In the genomic region with DNA sequence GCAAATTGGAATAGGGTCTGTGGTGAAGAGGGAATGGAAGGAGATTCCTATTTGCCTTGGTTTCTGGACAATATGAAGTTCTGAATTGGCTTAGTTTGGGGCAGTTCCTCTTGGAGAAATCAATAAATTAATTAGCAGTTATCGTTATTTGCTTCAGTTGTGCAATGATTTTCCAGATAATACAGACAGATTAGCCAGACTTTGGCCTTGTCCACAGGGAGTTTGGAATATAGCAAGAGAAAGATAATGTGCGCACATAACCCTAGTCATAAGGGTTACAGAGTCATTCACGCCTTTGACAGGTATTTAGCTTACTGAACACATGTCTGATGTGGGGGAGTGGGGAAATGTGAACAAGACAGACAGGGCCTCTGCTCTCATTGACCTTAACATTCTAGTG, we compare ENCODE assay signal across 8 cellular contexts. TPM values are rescaled to one million over a fixed set of nuclear protein-coding genes. Genes with fewer than 3 reads are reported as not detected.
DNase-seq lines count a peak whose midpoint lies in the region; ATAC-seq, FAIRE-seq and TF ChIP-seq lines count a peak whose summit lies in the region.

No MANE protein-coding gene starts in this region.

- CTCF ChIA-PET in K562 (lab: Yijun Ruan, JAX; ENCODE audit: low intra/inter-chr PET ratio) = no interaction called here

- H3K27me3 ChIP-seq in heart right ventricle = no peaks in the 10 kb centered on the region
- H3K27me3 ChIP-seq in K562 (ENCODE audit: control insufficient read depth in 2 of 2, insufficient read depth in 2 of 2, low read length in 2 of 2) = no peaks in the 10 kb centered on the region
- H3K27me3 ChIP-seq in uterus = no peaks in the 10 kb centered on the region

- no peaks in the 10 kb centered on the region for H3K9me3 ChIP-seq in heart right ventricle
- no peaks in the 10 kb centered on the region for H3K9me3 ChIP-seq in K562 (replicated peaks; ENCODE audit: control insufficient read depth, insufficient read depth, low read depth, low read length)
- H3K9me3 ChIP-seq in mesodermal cell (ENCODE audit: control insufficient read depth, low read length) = no peaks in the 10 kb centered on the region
- no peaks in the 10 kb centered on the region for H3K9me3 ChIP-seq in uterus

- intact Hi-C loops in heart right ventricle (cut with DNase I) (loop anchor here in 1 of 10 donors (2.0 kb wide), 1 partner anchor 63 kb away; no protein-coding TSS in a partner anchor), left ventricle myocardium superior (cut with micrococcal nuclease) (no loop called here), K562 (cut with micrococcal nuclease) (no loop called here), uterus (cut with DNase I; ENCODE audit: low total_unique reads) (no loop called here)

- POLR2A ChIA-PET in K562 (lab: Yijun Ruan, JAX) = interaction anchor here (0.6 kb wide), 1 partner anchor 675 kb away, joined by 4 read pairs; no protein-coding TSS in a partner anchor

- no peak for TF ChIP-seq CTCF in heart right ventricle (IDR thresholded peaks at IDR 0.05)
- TF ChIP-seq CTCF in K562 (IDR thresholded peaks at IDR 0.05 in 2 of 3, conservative IDR thresholded peaks at IDR 0.05 in 1 of 3; ENCODE audit: insufficient read depth in 2 of 3, low read depth in 1 of 3, low read length in 3 of 3) = no peak
- TF ChIP-seq CTCF in uterus (IDR thresholded peaks at IDR 0.05) = no peak

- H4K20me1 ChIP-seq in K562 (replicated peaks; ENCODE audit: control insufficient read depth, insufficient read depth, low read length) = no peaks in the 10 kb centered on the region

- peak overlapping the region; percentile 68 to 100 (median 96) for H3K4me3 ChIP-seq in heart right ventricle
- H3K4me3 ChIP-seq in K562 = peak overlapping the region; percentile 83
- peak overlapping the region; percentile 85 for H3K4me3 ChIP-seq in mesodermal cell (ENCODE audit: extremely low read depth, insufficient read depth, low read length, poor library complexity, severe bottlenecking)
- peak overlapping the region; percentile 70 to 98 for H3K4me3 ChIP-seq in uterus

- peak overlapping the region; percentile 92 to 98; a peak in 3 of 4 replicates for H3K9ac ChIP-seq in K562 (ENCODE audit: insufficient read depth in 1 of 2, low read depth in 2 of 2, low read length in 2 of 2)

- H3K79me2 ChIP-seq in K562 (ENCODE audit: control insufficient read depth, insufficient read depth, low read length) = peaks cover 32% of the 10 kb centered on the region

- H3K9me1 ChIP-seq in K562 (ENCODE audit: control insufficient read depth, insufficient read depth, low read length) = no peaks in the 10 kb centered on the region

- H3K4me1 ChIP-seq in heart right ventricle (peaks cover 6 to 35% (median 29%) of the 10 kb centered on the region in 9 donors), K562 (replicated peaks in 1 of 2; ENCODE audit: control insufficient read depth in 2 of 2, insufficient read depth in 2 of 2, low read length in 2 of 2) (peaks cover 12 to 14% of the 10 kb centered on the region in 2 experiments; a peak in 4 of 5 replicates), mesodermal cell (ENCODE audit: control insufficient read depth, insufficient read depth, low read length, poor library complexity, severe bottlenecking) (peaks cover 9% of the 10 kb centered on the region), uterus (peaks cover 0 to 11% of the 10 kb centered on the region in 2 donors)

- H2AFZ ChIP-seq in K562 (ENCODE audit: low read depth, low read length) = no peak overlapping the region

- H3K4me2 ChIP-seq in K562 (ENCODE audit: insufficient read depth, low read length) = peak overlapping the region; percentile 88

- no peak for DNase-seq in heart right ventricle
- DNase-seq in left ventricle myocardium superior = no peak
- DNase-seq in K562 (ENCODE audit: extremely low read depth in 1 of 4, low spot score in 3 of 4) = peak in 2 of 4 experiments; percentile 28 to 32
- DNase-seq in uterus = no peak
- DNase-seq in NCI-H1694 treated with DMSO at 0.1 percent for 48 hours (lab: John Stamatoyannopoulos, UW) = no peak

- 59 to 62% methylated on average over 3 of the region's 3 CpGs for WGBS in heart right ventricle, 2 donors
- 8% methylated on average over 3 of the region's 3 CpGs for WGBS in K562 (ENCODE audit: insufficient coverage, low coverage, missing lambda C conversion rate)
- WGBS in mesodermal cell (ENCODE audit: insufficient coverage in 2 of 2), 2 experiments = 93 to 100% methylated on average over 2 of the region's 3 CpGs

- no peaks in the 10 kb centered on the region for H3K36me3 ChIP-seq in heart right ventricle
- H3K36me3 ChIP-seq in K562 (ENCODE audit: control insufficient read depth, insufficient read depth, low read length) = no peaks in the 10 kb centered on the region
- no peaks in the 10 kb centered on the region for H3K36me3 ChIP-seq in mesodermal cell (ENCODE audit: control insufficient read depth, insufficient read depth, low read length)
- H3K36me3 ChIP-seq in uterus = no peaks in the 10 kb centered on the region

- H3K27ac ChIP-seq in heart right ventricle (peak overlapping the region in 3 of 10 donors; percentile 84 to 96 (median 88)), K562 (ENCODE audit: extremely low read depth, low read depth, low read length) (no peak overlapping the region), mesodermal cell (ENCODE audit: low read depth, low read length, severe bottlenecking) (no peak overlapping the region), uterus (peak overlapping the region in 1 of 2 donors; percentile 77)

- no peak for TF ChIP-seq POLR2A in K562 (conservative IDR thresholded peaks at IDR 0.05)
- TF ChIP-seq POLR2A in uterus (IDR thresholded peaks at IDR 0.05) = no peak

- FAIRE-seq in K562 (lab: Jason Lieb, UNC) = no peak

- in situ Hi-C loops in K562 (cut with MboI) = no loop called here

- no peak for TF ChIP-seq EP300 in K562 (IDR thresholded peaks at IDR 0.05; ENCODE audit: low read length)

- no peak for TF ChIP-seq RAD21 in K562 (CRISPR knock-in tag; conservative IDR thresholded peaks at IDR 0.05 in 1 of 2, IDR thresholded peaks at IDR 0.05 in 1 of 2)

- ATAC-seq in heart right ventricle (no peak), left ventricle myocardium superior (no peak), K562 (no peak; the same call in 2 of the 3 replicates), GM18861 (IDR thresholded peaks at IDR 0.05; ENCODE audit: unreplicated experiment) (no peak), GM21423 (IDR thresholded peaks at IDR 0.05; ENCODE audit: unreplicated experiment) (no peak)

- BruUV-seq in K562 (replicated peaks; lab: Mats Ljungman, UMichigan) = no TSS peak

TF ChIP-seq in K562, 482 proteins besides CTCF, POLR2A, EP300 and RAD21 (continues in another document):
- TF ChIP-seq ATF3 (IDR thresholded peaks at IDR 0.05) (no peak), ATF3 (CRISPR knock-in tag; conservative IDR thresholded peaks at IDR 0.05) (no peak), FOXP1 (CRISPR knock-in tag; IDR thresholded peaks at IDR 0.05) (no peak), MNT (conservative IDR thresholded peaks at IDR 0.05) (peak in 1 of 2 experiments; percentile 46; a peak in 1 of 4 replicates), ZNF23 (CRISPR knock-in tag; IDR thresholded peaks at IDR 0.05) (no peak)

RNA-seq across cellular contexts. Expression of gene ATRN, which starts 1.3 kb away (rescaled TPM):
- 10 to 100 TPM; 30.9 to 44.0 (median 38.6) TPM for total RNA-seq in heart right ventricle
- polyA plus RNA-seq in heart right ventricle = 1 to 10 TPM; 4.6 to 8.3 TPM
- 34.3 TPM for total RNA-seq in left ventricle myocardium superior
- 38.2 and 41.0 TPM in 2 replicates for total RNA-seq in K562 (2011; cell fraction: chromatin; rRNA removed; ENCODE audit: low replicate concordance)
- 31.8 and 33.4 TPM in 2 replicates for total RNA-seq in K562 (2011; cell fraction: nucleolus; rRNA removed)
- 36.1 and 38.3 TPM in 2 replicates for total RNA-seq in K562 (2011; cell fraction: nucleoplasm; rRNA removed)
- 5.7 and 6.7 TPM in 2 replicates for total RNA-seq in K562 (2014; rRNA removed)
- 7.6 and 8.5 TPM in 2 replicates for total RNA-seq in K562 (2014; rRNA removed; fragmentation: Illumina TruSeq; extraction: Trizol)
- 8.5 and 9.1 TPM in 2 replicates for total RNA-seq in K562 (2015; rRNA removed; fragmentation: Illumina TruSeq; extraction: Trizol)
- total RNA-seq in K562 (2021) = 10.3 and 11.8 TPM in 2 replicates
- 16.5 and 26.3 TPM in 2 replicates for polyA plus RNA-seq in K562 (2011; rRNA removed)
- polyA plus RNA-seq in K562 (2011; cell fraction: cytosol; rRNA removed) = 12.0 and 24.0 TPM in 2 replicates
- 14.1 and 23.7 TPM in 2 replicates for polyA plus RNA-seq in K562 (2011; cell fraction: nucleus; rRNA removed)
- polyA plus RNA-seq in K562 (2012) = 9.1 and 9.8 TPM in 2 replicates
- 10.2 and 10.6 TPM in 2 replicates for polyA plus RNA-seq in K562 (2014; fragmentation: Illumina TruSeq; extraction: Trizol)
- polyA plus RNA-seq in K562 (2014; fragmentation: Nextera tagmentation; extraction: Ambion mirVana) = 1 to 10 TPM in 1 of 2 experiments, under 1 TPM in 1; 0.69 to 1.6 TPM
- polyA plus RNA-seq in K562 (2014; rRNA removed) = 6.3 and 7.5 TPM in 2 replicates
- 52.2 and 72.7 TPM in 2 replicates for polyA minus RNA-seq in K562 (2011; rRNA and poly(A)+ RNA removed)
- 17.0 and 23.7 TPM in 2 replicates for polyA minus RNA-seq in K562 (2011; cell fraction: cytosol; rRNA and poly(A)+ RNA removed)
- 12.8 and 43.2 TPM in 2 replicates for polyA minus RNA-seq in K562 (2011; cell fraction: nucleus; rRNA and poly(A)+ RNA removed)
- polyA plus RNA-seq in mesodermal cell (2013, experiment 1 of 2) = 25.8 TPM
- 23.9 TPM for polyA plus RNA-seq in mesodermal cell (2013, experiment 2 of 2)
- total RNA-seq in uterus = 10 to 100 TPM in 3 of 4 donors, 1 to 10 TPM in 1; 7.4 to 76.7 (median 21.2) TPM
